In the genomic region with DNA sequence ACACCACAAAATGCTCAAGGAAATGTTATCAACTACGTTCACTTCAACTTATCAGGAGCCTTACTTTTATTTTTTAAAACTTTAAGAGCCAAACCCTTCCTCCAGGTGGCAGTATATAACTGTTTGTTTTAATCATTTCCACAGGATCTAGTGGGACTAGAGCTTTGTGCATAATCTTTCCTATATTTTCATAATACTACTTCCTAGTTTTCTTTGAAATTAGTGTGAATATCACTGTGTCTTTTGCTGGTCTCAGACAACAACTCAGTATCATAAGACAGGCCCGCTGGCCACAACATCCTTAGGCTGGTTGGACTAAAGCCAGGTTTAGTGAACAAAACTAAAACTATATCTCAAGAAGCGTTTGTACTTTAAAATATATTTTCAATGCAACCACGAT, we compare ENCODE assay signal across 9 cellular contexts.
DNase-seq lines count a peak whose midpoint lies in the region; ATAC-seq and TF ChIP-seq lines count a peak whose summit lies in the region.
"Had no signal": no experiment of that assay in that cellular context is flagged by ENCODE, and none has a peak within 500 bp of the region (broad histone marks: within the 10 kb centered on the region; RNA-seq: fewer than 3 reads in every experiment).

No MANE protein-coding gene starts in this region.

- peak; percentile 80 for DNase-seq in DMS 273 (lab: John Stamatoyannopoulos, UW; ENCODE audit: unreplicated experiment)
- peak; percentile 57 for DNase-seq in Jurkat, Clone E6-1 (ENCODE audit: low read depth, low spot score)
- no peak for DNase-seq in coronary artery (ENCODE audit: low spot score)
- DNase-seq in midbrain (lab: John Stamatoyannopoulos, UW): peak; percentile 64

- H3K36me3 ChIP-seq in OCI-LY3 (replicated peaks; ENCODE audit: low read depth, low read length): no peaks in the 10 kb centered on the region
- H3K36me3 ChIP-seq: SJCRH30 had no signal

- TF ChIP-seq CTCF in OCI-LY3 (IDR thresholded peaks at IDR 0.05; ENCODE audit: low read depth, low read length) (peak; percentile 62), coronary artery (IDR thresholded peaks at IDR 0.05) (peak; percentile 45)

- no peak overlapping the region for H2AFZ ChIP-seq in OCI-LY3 (ENCODE audit: low read depth, low read length)

- peaks cover 8% of the 10 kb centered on the region for H3K27me3 ChIP-seq in OCI-LY3 (ENCODE audit: low read depth, low read length)
- H3K27me3 ChIP-seq: SJCRH30 had no signal

- no peaks in the 10 kb centered on the region for H3K79me2 ChIP-seq in OCI-LY3 (ENCODE audit: low read length)

- H3K4me2 ChIP-seq in OCI-LY3 (ENCODE audit: low read length): peak overlapping the region; percentile 29

- H3K9ac ChIP-seq in OCI-LY3 (ENCODE audit: low read length): no peak overlapping the region

- ATAC-seq in HG03159 (IDR thresholded peaks at IDR 0.05; ENCODE audit: unreplicated experiment) (no peak), HG03039 (IDR thresholded peaks at IDR 0.05; ENCODE audit: unreplicated experiment) (no peak), HG02884 (IDR thresholded peaks at IDR 0.05; ENCODE audit: unreplicated experiment) (no peak)

- H3K9me3 ChIP-seq in OCI-LY3 (ENCODE audit: insufficient read depth, low read length): no peaks in the 10 kb centered on the region
- H3K9me3 ChIP-seq: SJCRH30 had no signal

- H3K27ac ChIP-seq in OCI-LY3 (ENCODE audit: low read length): no peak overlapping the region
- H3K27ac ChIP-seq in coronary artery: no peak overlapping the region
- H3K27ac ChIP-seq: SJCRH30 had no signal

- H3K4me1 ChIP-seq in OCI-LY3 (ENCODE audit: low read length): peaks cover 52% of the 10 kb centered on the region

- H3K4me3 ChIP-seq in Jurkat, Clone E6-1 (ENCODE audit: low read length): no peak overlapping the region
- H3K4me3 ChIP-seq in OCI-LY3 (ENCODE audit: low read length) (no peak overlapping the region), coronary artery (no peak overlapping the region)
- H3K4me3 ChIP-seq: SJCRH30 had no signal

- no peaks in the 10 kb centered on the region for H4K20me1 ChIP-seq in OCI-LY3 (ENCODE audit: insufficient read depth, low read length)
